In the genomic region with DNA sequence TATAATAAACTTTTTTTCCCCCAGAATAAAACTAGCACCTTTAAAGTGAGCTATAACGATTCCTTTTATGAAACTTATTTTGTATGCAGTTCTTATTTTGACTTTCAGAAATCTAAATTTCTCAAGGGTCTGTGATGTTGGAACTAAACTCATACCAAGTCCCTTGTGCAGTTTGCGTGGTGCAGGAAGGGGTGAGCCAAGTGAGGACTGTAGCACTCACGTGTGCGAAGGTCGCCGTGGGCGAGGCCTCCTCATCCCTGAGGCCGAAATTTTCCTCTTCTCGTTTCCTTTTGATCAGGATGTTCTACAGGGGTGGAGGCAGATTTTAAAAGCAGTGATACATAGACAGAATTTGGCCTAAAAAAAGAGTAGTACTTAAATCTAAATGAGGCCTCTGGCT, we compare ENCODE assay signal across 10 cellular contexts.
"Had no signal": no experiment of that assay in that cellular context is flagged by ENCODE, and none has a peak within 500 bp of the region (broad histone marks: within the 10 kb centered on the region; RNA-seq: fewer than 3 reads in every experiment).

No MANE protein-coding gene starts in this region.

- DNase-seq: colonic mucosa; effector CD8-positive, alpha-beta T cell; foreskin melanocyte; left colon; naive B cell; right cardiac atrium; SHP77; stimulated activated CD8-positive, alpha-beta memory T cell treated with anti-CD3 and anti-CD28 coated beads, Interleukin-4, amount 100 ng/mL, for 48 hours; T-helper 17 cell had no signal

- ATAC-seq: left colon, right cardiac atrium, SK-N-SH treated with all-trans-retinoic acid at 6 μM for 48 hours, T-helper 17 cell had no signal

- H3K4me3 Mint-ChIP-seq: naive B cell, T-helper 17 cell had no signal

- H3K9me3 Mint-ChIP-seq: naive B cell had no signal

- H3K27me3 Mint-ChIP-seq: naive B cell, T-helper 17 cell had no signal

- H3K36me3 Mint-ChIP-seq: naive B cell had no signal
